In the genomic region with DNA sequence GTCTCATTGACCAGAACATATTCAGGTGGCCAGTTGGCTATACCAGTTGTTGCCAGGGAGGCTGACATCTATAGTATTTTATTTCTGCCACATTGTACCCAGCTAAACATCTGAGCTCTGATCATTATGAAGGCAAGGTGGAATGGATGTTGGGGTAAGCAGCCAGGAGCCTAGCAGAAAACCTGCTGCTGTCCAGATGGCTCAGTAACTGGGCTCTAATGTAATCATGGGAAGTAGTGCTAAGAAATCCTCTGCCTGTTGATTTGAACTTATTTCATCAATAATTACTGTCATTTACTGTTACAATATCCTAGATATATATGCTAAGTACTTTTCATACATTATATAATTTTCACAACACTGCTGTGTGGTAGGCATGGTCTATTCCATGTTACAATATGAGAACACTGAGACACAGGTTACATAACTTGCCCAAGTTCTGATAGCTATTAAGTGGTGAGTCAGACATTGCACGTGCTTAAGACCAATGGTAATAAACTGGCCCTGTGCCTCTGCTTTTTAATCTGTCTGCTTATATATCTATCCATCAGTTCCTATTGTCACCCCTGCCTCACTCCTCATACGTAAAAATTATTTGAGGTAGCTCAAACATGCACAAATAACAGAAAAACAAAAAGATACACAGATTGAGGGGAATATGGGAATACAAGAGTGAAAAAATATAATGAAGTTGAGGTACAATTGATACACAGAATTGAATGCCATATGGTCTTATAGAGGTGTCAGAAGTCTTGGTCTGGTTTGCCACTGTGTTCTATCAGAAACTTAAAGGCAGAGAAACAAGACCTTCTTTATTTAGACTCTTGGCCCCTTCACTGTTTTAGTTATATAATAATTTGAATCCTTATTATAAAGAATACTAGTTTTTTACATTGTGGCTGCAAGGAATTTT, we compare ENCODE assay signal across 9 cellular contexts. TPM values are rescaled to one million over a fixed set of nuclear protein-coding genes. Genes with fewer than 3 reads are reported as not detected.
DNase-seq lines count a peak whose midpoint lies in the region; ATAC-seq and TF ChIP-seq lines count a peak whose summit lies in the region.
"Had no signal": no experiment of that assay in that cellular context is flagged by ENCODE, and none has a peak within 500 bp of the region (broad histone marks: within the 10 kb centered on the region; RNA-seq: fewer than 3 reads in every experiment).

No MANE protein-coding gene starts in this region.

- H3K36me3 Mint-ChIP-seq in activated CD4-positive, alpha-beta T cell treated with anti-CD3 and anti-CD28 coated beads for 36 hours (ENCODE audit: low read depth) = peaks cover 15% of the 10 kb centered on the region

- peaks cover 30% of the 10 kb centered on the region for H3K4me1 Mint-ChIP-seq in activated CD4-positive, alpha-beta T cell treated with anti-CD3 and anti-CD28 coated beads for 36 hours

- H3K9me3 ChIP-seq in MG63 = no peaks in the 10 kb centered on the region

- ATAC-seq in GM19452 (IDR thresholded peaks at IDR 0.05; ENCODE audit: unreplicated experiment) (peak; percentile 59), GM19324 (IDR thresholded peaks at IDR 0.05; ENCODE audit: low FRiP score, unreplicated experiment) (no peak)
- no peak for ATAC-seq in activated CD4-positive, alpha-beta T cell treated with anti-CD3 and anti-CD28 coated beads for 36 hours

- POLR2A ChIA-PET in activated CD4-positive, alpha-beta T cell treated with anti-CD3 and anti-CD28 coated beads for 36 hours (lab: Charles Lee) = no interaction called here

- H3K27me3 ChIP-seq in MG63 = no peaks in the 10 kb centered on the region
- H3K27me3 ChIP-seq in dorsolateral prefrontal cortex = no peaks in the 10 kb centered on the region

- CTCF ChIA-PET in activated CD4-positive, alpha-beta T cell treated with anti-CD3 and anti-CD28 coated beads for 36 hours (lab: Charles Lee) = interaction anchor here (0.6 to 6.3 kb wide), 11 partner anchors 12 to 145 kb away, joined by 3 to 42 read pairs (median 3); a partner anchor contains a TSS

- H3K27ac Mint-ChIP-seq in activated CD4-positive, alpha-beta T cell treated with anti-CD3 and anti-CD28 coated beads for 36 hours = no peak overlapping the region

- H3K27ac ChIP-seq in dorsolateral prefrontal cortex = peak overlapping the region in 30 of 59 donors; percentile 1 to 68 (median 30)

- DNase-seq in MG63 = peak; percentile 15
- no peak for DNase-seq in dorsolateral prefrontal cortex
- peak; percentile 70 for DNase-seq in retinal pigment epithelial cell (ENCODE audit: low read depth)
- no peak for DNase-seq in activated CD4-positive, alpha-beta T cell treated with anti-CD3 and anti-CD28 coated beads for 36 hours
- no peak for DNase-seq in NCI-H187 (lab: John Stamatoyannopoulos, UW)
- no peak for DNase-seq in kidney glomerular epithelial cell (lab: John Stamatoyannopoulos, UW)
- DNase-seq: GOT3 had no signal

- H3K4me3 ChIP-seq in MG63 = no peak overlapping the region
- H3K4me3 ChIP-seq in dorsolateral prefrontal cortex = no peak overlapping the region
- no peak overlapping the region for H3K4me3 ChIP-seq in retinal pigment epithelial cell (ENCODE audit: low read length)

- peaks cover 23% of the 10 kb centered on the region for H3K36me3 ChIP-seq in MG63

- H3K4me3 Mint-ChIP-seq in activated CD4-positive, alpha-beta T cell treated with anti-CD3 and anti-CD28 coated beads for 36 hours = no peak overlapping the region

- H3K27me3 Mint-ChIP-seq in activated CD4-positive, alpha-beta T cell treated with anti-CD3 and anti-CD28 coated beads for 36 hours = no peaks in the 10 kb centered on the region

- intact Hi-C loops in dorsolateral prefrontal cortex (cut with DNase I) = loop anchor here in 1 of 2 donors (10.0 kb wide), 1 partner anchor 117 kb away; no protein-coding TSS in a partner anchor
- intact Hi-C loops in activated CD4-positive, alpha-beta T cell treated with anti-CD3 and anti-CD28 coated beads for 36 hours (cut with DNase I, micrococcal nuclease) = no loop called here

- H3K9me3 Mint-ChIP-seq in activated CD4-positive, alpha-beta T cell treated with anti-CD3 and anti-CD28 coated beads for 36 hours (ENCODE audit: low read depth) = no peaks in the 10 kb centered on the region

- TF ChIP-seq CTCF in dorsolateral prefrontal cortex (IDR thresholded peaks at IDR 0.05 in 54 of 56, conservative IDR thresholded peaks at IDR 0.05 in 2 of 56; ENCODE audit: low read depth in 1 of 56, partially characterized antibody in 56 of 56) (no peak), retinal pigment epithelial cell (conservative IDR thresholded peaks at IDR 0.05; ENCODE audit: low read depth, low read length) (no peak)

RNA-seq across cellular contexts. Expression of a gene that starts 25.2 kb away (rescaled TPM):
- 40.7 and 73.5 TPM in 2 replicates for total RNA-seq in MG63 (2014; rRNA removed; shearing (Covaris generic); ENCODE audit: low replicate concordance)
- total RNA-seq in dorsolateral prefrontal cortex = 10 to 100 TPM; 23.9 to 70.4 (median 49.9) TPM
- 10 to 100 TPM; 32.2 to 33.9 TPM for total RNA-seq in activated CD4-positive, alpha-beta T cell treated with anti-CD3 and anti-CD28 coated beads for 36 hours

Comparison
In these comparisons a context has a peak if more than half of its experiments do, and no peak if none do; other contexts are left out.
1. DNase-seq: peak in MG63 (single experiment) and retinal pigment epithelial cell (single experiment); none in dorsolateral prefrontal cortex (0 of 10), activated CD4-positive, alpha-beta T cell treated with anti-CD3 and anti-CD28 coated beads for 36 hours (single experiment), NCI-H187 (0 of 2) and kidney glomerular epithelial cell (single experiment).